8 cellular contexts compared by ENCODE assay signal in the genomic region with DNA sequence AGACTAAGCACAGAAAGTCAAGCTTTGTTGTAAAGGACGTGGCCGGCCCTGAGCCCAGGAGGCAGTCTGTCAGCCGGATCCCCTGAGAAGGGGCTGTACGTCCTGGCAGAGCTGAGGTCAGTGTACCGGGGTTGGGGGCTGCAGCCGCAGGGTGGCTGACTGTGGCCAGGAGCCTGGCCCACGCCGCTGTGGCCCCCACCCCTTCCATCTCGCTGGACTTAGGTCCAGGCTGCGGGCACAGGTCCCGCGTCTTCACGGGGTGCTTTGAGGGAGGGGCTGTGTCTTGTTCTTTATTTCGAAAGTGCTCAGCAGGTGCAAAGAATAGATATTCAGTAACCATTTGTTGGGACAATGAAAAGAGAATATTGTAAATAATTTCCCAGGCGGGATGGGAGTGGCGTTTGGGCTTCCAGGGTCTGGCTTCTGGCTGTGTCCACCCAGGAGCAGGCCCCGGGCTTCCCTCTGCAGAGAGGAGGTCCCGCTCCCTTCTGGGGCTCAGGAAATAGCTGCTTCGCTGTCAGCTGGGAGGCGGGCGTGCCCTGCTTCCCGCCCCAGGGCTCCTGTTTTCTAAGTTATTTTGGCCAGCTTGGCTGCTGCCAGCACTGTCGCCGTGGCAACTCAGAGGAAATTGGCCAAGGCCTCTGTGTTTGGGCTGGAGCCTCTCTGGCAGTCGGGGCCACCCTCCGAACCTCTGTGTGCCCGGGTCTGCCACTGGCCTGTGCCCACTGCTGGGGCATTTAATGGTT. TPM values are rescaled to one million over a fixed set of nuclear protein-coding genes. Genes with fewer than 3 reads are reported as not detected.
DNase-seq lines count a peak whose midpoint lies in the region; ATAC-seq and TF ChIP-seq lines count a peak whose summit lies in the region.

No MANE protein-coding gene starts in this region.

- H3K4me1 ChIP-seq in thyroid gland: peaks cover 17 to 31% of the 10 kb centered on the region in 2 donors

- peak overlapping the region; percentile 15 to 76 (median 37) for H3K4me3 Mint-ChIP-seq in brain

- TF ChIP-seq CTCF in brain (conservative IDR thresholded peaks at IDR 0.05) (no peak), lower leg skin (IDR thresholded peaks at IDR 0.05) (no peak), thyroid gland (IDR thresholded peaks at IDR 0.05) (no peak)

- H3K27ac Mint-ChIP-seq in brain: peak overlapping the region in 3 of 5 experiments; percentile 59 to 70 (median 64)

- no peak for ATAC-seq in HG02884 (IDR thresholded peaks at IDR 0.05; ENCODE audit: unreplicated experiment)

- H3K9me3 ChIP-seq in thyroid gland: no peaks in the 10 kb centered on the region

- TF ChIP-seq POLR2A in lower leg skin (IDR thresholded peaks at IDR 0.05) (no peak), thyroid gland (IDR thresholded peaks at IDR 0.05) (peak in 1 of 2 donors; percentile 17)

- peak; percentile 35 for DNase-seq in stimulated activated CD4-positive, alpha-beta T cell treated with anti-CD3 and anti-CD28 coated beads, Interleukin-15, amount 100 ng/mL, for 24 hours
- no peak for DNase-seq in stimulated activated CD4-positive, alpha-beta T cell treated with anti-CD3 and anti-CD28 coated beads, Interleukin-4, amount 100 ng/mL, for 1 hour
- DNase-seq in lower leg skin (ENCODE audit: low spot score in 2 of 2): peak; percentile 74 to 95
- DNase-seq in thyroid gland: peak; percentile 58 to 63
- DNase-seq in NCI-H2227 treated with DMSO at 0.1 percent for 48 hours (lab: John Stamatoyannopoulos, UW): no peak
- DNase-seq in SHP77 treated with DMSO at 0.1 percent for 48 hours (lab: John Stamatoyannopoulos, UW): no peak

- H3K36me3 Mint-ChIP-seq in brain: no peaks in the 10 kb centered on the region

- H3K4me3 ChIP-seq in lower leg skin (ENCODE audit: low read depth, poor library complexity, severe bottlenecking) (no peak overlapping the region), thyroid gland (replicated peaks in 1 of 3) (no peak overlapping the region)

- WGBS in lower leg skin, 2 donors: 14 to 17% methylated on average over 25 to 27 of the region's 27 CpGs
- WGBS in thyroid gland, 2 donors: 53 to 67% methylated on average over 25 to 26 of the region's 27 CpGs

- H3K27me3 ChIP-seq in thyroid gland: no peaks in the 10 kb centered on the region

- H3K9me3 Mint-ChIP-seq in brain: peaks cover 0 to 7% (median 2%) of the 10 kb centered on the region in 5 experiments

- peaks cover 33% of the 10 kb centered on the region for H3K27me3 Mint-ChIP-seq in brain

- H3K36me3 ChIP-seq in thyroid gland: no peaks in the 10 kb centered on the region

- intact Hi-C loops in lower leg skin (cut with DNase I; ENCODE audit: low total_unique reads) (no loop called here), thyroid gland (cut with DNase I) (no loop called here)

- peak overlapping the region in 2 of 3 donors; percentile 26 to 68 for H3K27ac ChIP-seq in thyroid gland

- peaks cover 52% of the 10 kb centered on the region for H3K4me1 Mint-ChIP-seq in brain

RNA-seq across cellular contexts. Expression of a gene that starts 7.4 kb away (rescaled TPM):
- polyA plus RNA-seq in brain (ENCODE audit: insufficient read depth, low read depth, low replicate concordance): 5.5 TPM
- total RNA-seq in lower leg skin (10 to 100 TPM; 14.0 to 22.4 (median 15.0) TPM), thyroid gland (10 to 100 TPM; 10.1 to 15.0 (median 12.7) TPM)

Comparison
In these comparisons a context has a peak if more than half of its experiments do, and no peak if none do; other contexts are left out.
1. DNase-seq: peak in stimulated activated CD4-positive, alpha-beta T cell treated with anti-CD3 and anti-CD28 coated beads, Interleukin-15, amount 100 ng/mL, for 24 hours (single experiment), lower leg skin (2 of 2) and thyroid gland (2 of 2); none in stimulated activated CD4-positive, alpha-beta T cell treated with anti-CD3 and anti-CD28 coated beads, Interleukin-4, amount 100 ng/mL, for 1 hour (single experiment), NCI-H2227 treated with DMSO at 0.1 percent for 48 hours (single experiment) and SHP77 treated with DMSO at 0.1 percent for 48 hours (single experiment).